In the genomic region with DNA sequence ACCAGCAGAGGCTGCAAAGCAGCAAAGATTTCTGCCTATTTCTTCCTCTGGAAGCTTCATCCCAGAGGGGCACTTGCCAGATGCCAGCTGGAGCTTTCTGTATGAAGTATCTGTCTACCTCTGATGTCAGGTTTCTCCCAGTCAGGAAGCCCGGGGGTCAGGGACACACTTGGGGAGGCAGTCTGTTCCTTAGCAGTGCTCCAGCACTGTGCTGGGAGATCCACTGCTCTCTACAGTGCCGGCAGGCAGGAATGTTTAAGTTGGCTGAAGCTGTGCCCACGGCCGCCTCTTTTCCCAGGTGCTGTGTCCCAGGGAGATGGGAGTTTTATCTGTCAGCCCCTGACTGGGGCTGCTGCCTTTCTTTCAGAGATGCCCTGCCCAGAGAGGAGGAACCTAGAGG, we compare ENCODE assay signal across 7 cellular contexts.
"Had no signal": no experiment of that assay in that cellular context is flagged by ENCODE, and none has a peak within 500 bp of the region (broad histone marks: within the 10 kb centered on the region; RNA-seq: fewer than 3 reads in every experiment).

No MANE protein-coding gene starts in this region.

- H3K4me3 Mint-ChIP-seq: H9 had no signal

- H3K27ac ChIP-seq: GM23248 had no signal

- H3K4me1 Mint-ChIP-seq: H9 had no signal

- DNase-seq: GM23248, H9, HCEC 1CT, IMR-90 had no signal

- H2AFZ ChIP-seq: GM23248 had no signal

- H3K9ac ChIP-seq: GM23248 had no signal

- H3K4me3 ChIP-seq: GM23248 had no signal

- FAIRE-seq: H1, H54, HTR-8/SVneo had no signal
